Comparison of ENCODE assay signal across 1 cellular context in the genomic region with DNA sequence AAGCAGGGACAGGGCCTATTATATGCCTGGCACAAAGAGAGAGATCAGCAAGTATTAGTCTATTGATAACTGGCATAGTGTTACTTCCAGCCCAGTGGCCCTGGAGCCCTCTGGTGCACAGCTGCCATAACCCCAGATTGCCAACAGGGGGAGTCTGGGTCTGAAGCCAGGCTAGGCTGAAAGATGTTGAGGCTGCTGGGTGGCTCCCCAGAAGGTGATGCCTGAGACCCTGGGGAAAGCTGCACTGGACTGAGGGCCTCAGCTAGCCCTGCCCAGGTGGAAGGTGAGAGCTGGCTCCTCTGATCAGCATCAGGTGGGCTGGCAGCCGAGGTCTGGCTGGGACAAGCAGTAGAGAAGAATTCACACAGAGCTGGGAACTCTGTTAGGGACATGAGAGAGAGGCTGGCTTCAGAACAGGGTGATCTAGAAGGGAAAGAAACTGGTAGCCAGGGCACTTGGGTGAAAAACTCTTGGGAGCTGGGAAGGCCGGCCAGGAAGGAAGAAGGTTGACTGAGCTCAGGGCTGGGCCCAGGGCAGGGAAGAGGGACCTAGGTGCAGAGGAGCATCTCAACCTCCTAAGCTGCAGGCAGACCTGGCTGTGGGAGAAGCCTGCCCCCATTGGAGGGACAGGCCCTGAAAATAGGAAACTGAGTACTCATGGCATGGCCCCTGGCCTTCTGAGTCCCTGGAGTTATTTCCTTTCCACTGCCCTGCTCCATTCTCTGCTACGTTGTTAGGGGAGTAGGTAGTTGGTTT.
TF ChIP-seq lines count a peak whose summit lies in the region.

No MANE protein-coding gene starts in this region.

TF ChIP-seq in H1, 55 proteins besides CTCF, POLR2A, EP300 and RAD21:
- TF ChIP-seq CEBPB (IDR thresholded peaks at IDR 0.05; ENCODE audit: low read depth, low read length), result no peak
- TF ChIP-seq, protein P1, sequence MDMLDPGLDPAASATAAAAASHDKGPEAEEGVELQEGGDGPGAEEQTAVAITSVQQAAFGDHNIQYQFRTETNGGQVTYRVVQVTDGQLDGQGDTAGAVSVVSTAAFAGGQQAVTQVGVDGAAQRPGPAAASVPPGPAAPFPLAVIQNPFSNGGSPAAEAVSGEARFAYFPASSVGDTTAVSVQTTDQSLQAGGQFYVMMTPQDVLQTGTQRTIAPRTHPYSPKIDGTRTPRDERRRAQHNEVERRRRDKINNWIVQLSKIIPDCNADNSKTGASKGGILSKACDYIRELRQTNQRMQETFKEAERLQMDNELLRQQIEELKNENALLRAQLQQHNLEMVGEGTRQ (IDR thresholded peaks at IDR 0.05; ENCODE audit: low read length), result no peak
- TF ChIP-seq GTF2F1 (IDR thresholded peaks at IDR 0.05; ENCODE audit: borderline replicate concordance, low read depth, low read length), result no peak
- no peak for TF ChIP-seq FOSL1 (IDR thresholded peaks at IDR 0.05; ENCODE audit: insufficient read depth, low read depth, low read length)
- TF ChIP-seq HDAC2 (IDR thresholded peaks at IDR 0.05; ENCODE audit: borderline replicate concordance in 1 of 2, low read depth in 2 of 2, low read length in 2 of 2), result no peak
- no peak for TF ChIP-seq CBX5 (IDR thresholded peaks at IDR 0.05; ENCODE audit: low read depth, low read length)
- no peak for TF ChIP-seq SAP30 (IDR thresholded peaks at IDR 0.05; ENCODE audit: insufficient read depth, insufficient replicate concordance, low read length)
- TF ChIP-seq RXRA (IDR thresholded peaks at IDR 0.05; ENCODE audit: insufficient read depth, low read depth, low read length), result no peak
- TF ChIP-seq SUZ12 (IDR thresholded peaks at IDR 0.05; ENCODE audit: low read length), result no peak
- no peak for TF ChIP-seq JUN (IDR thresholded peaks at IDR 0.05; ENCODE audit: low read depth, low read length)
- no peak for TF ChIP-seq KDM4A (IDR thresholded peaks at IDR 0.05; ENCODE audit: low read depth, low read length, severe bottlenecking)
- no peak for TF ChIP-seq HDAC6 (IDR thresholded peaks at IDR 0.05; ENCODE audit: low read depth, low read length)
- no peak for TF ChIP-seq RNF2 (IDR thresholded peaks at IDR 0.05; ENCODE audit: borderline replicate concordance, low read depth, low read length, missing control alignments, poor library complexity, severe bottlenecking)
- TF ChIP-seq, protein P2, sequence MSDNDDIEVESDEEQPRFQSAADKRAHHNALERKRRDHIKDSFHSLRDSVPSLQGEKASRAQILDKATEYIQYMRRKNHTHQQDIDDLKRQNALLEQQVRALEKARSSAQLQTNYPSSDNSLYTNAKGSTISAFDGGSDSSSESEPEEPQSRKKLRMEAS (IDR thresholded peaks at IDR 0.05), result no peak
- TF ChIP-seq TBP (IDR thresholded peaks at IDR 0.05; ENCODE audit: low read depth, low read length), result no peak
- no peak for TF ChIP-seq KDM1A (IDR thresholded peaks at IDR 0.05; ENCODE audit: borderline replicate concordance, low read length)
